ENCODE assay signal across 10 cellular contexts in the genomic region with DNA sequence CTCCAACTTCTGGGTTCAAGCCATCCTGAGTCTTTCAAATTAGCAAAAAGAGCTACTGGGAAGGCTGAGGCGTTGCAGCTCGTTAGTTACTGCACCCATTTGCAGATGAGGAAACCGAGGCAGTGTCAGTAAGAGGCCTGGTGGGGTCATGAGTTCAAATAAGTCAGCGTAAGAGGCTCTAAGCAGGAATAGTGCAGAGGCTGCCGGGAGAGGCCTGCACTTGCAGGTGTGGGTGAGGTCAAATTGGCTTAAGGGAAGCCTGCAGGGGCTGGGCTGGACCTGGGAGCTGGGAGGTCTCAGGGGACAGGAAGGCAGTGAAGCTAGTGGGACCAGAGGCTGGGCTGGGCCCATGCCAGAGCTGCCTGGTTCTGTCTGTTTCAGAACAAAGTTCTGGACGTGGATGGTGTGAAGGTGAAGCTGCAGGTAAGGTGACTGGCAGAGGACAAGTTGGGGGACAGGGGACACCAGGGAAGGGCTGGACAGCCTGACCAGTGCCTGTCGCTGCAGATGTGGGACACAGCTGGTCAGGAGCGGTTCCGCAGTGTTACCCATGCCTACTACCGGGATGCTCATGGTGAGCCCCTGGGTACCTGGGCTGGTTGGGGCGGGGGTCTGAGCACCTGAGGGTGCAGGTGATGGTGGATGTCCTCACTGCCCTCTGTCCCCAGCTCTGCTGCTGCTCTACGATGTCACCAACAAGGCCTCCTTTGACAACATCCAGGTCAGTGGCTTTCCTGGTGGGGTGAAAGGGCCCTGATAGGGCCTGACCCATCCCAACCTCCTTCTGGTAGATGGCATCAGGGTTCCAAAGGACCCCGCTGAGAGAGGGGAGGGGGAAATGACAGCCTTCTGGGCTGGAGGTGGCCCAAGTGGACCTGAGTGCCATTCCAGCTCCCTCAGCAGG. TPM values are rescaled to one million over a fixed set of nuclear protein-coding genes. Genes with fewer than 3 reads are reported as not detected.
DNase-seq lines count a peak whose midpoint lies in the region; ATAC-seq and TF ChIP-seq lines count a peak whose summit lies in the region.
"Had no signal": no experiment of that assay in that cellular context is flagged by ENCODE, and none has a peak within 500 bp of the region (broad histone marks: within the 10 kb centered on the region; RNA-seq: fewer than 3 reads in every experiment).

No MANE protein-coding gene starts in this region.

- peak overlapping the region; percentile 84 for H3K4me3 ChIP-seq in SK-N-MC
- peak overlapping the region; percentile 5 for H3K4me3 ChIP-seq in fibroblast of villous mesenchyme (ENCODE audit: low read depth, low read length)

- H3K36me3 Mint-ChIP-seq in activated naive CD4-positive, alpha-beta T cell treated with anti-CD3 and anti-CD28 coated beads for 36 hours (ENCODE audit: low read depth): peaks cover 42% of the 10 kb centered on the region

- H3K9ac ChIP-seq in SK-N-MC (ENCODE audit: insufficient read length): no peak overlapping the region

- peaks cover 26% of the 10 kb centered on the region for H3K4me1 Mint-ChIP-seq in activated naive CD4-positive, alpha-beta T cell treated with anti-CD3 and anti-CD28 coated beads for 36 hours (ENCODE audit: low read depth)
- H3K4me1 Mint-ChIP-seq in stimulated activated naive CD8-positive, alpha-beta T cell treated with anti-CD3 and anti-CD28 coated beads, Interleukin-15, amount 100 ng/mL, for 72 hours: peaks cover 56% of the 10 kb centered on the region

- H3K27ac ChIP-seq in SK-N-MC: peak overlapping the region; percentile 73
- H3K27ac ChIP-seq: neutrophil had no signal

- H3K27ac Mint-ChIP-seq in activated naive CD4-positive, alpha-beta T cell treated with anti-CD3 and anti-CD28 coated beads for 36 hours: no peak overlapping the region
- H3K27ac Mint-ChIP-seq in stimulated activated naive CD8-positive, alpha-beta T cell treated with anti-CD3 and anti-CD28 coated beads, Interleukin-15, amount 100 ng/mL, for 72 hours: no peak overlapping the region

- no peak for DNase-seq in activated naive CD4-positive, alpha-beta T cell treated with anti-CD3 and anti-CD28 coated beads for 36 hours
- no peak for DNase-seq in activated naive CD4-positive, alpha-beta T cell (lab: John Stamatoyannopoulos, UW)
- DNase-seq in SK-N-MC (ENCODE audit: low read depth, low spot score): no peak
- DNase-seq in fibroblast of villous mesenchyme (ENCODE audit: low read depth): no peak
- no peak for DNase-seq in stimulated activated naive CD8-positive, alpha-beta T cell treated with anti-CD3 and anti-CD28 coated beads, Interleukin-15, amount 100 ng/mL, for 72 hours
- no peak for DNase-seq in left cardiac atrium
- no peak for DNase-seq in 8988T

- no peaks in the 10 kb centered on the region for H3K27me3 Mint-ChIP-seq in activated naive CD4-positive, alpha-beta T cell treated with anti-CD3 and anti-CD28 coated beads for 36 hours (ENCODE audit: low read depth)
- peaks cover 6% of the 10 kb centered on the region for H3K27me3 Mint-ChIP-seq in stimulated activated naive CD8-positive, alpha-beta T cell treated with anti-CD3 and anti-CD28 coated beads, Interleukin-15, amount 100 ng/mL, for 72 hours

- intact Hi-C loops in activated naive CD4-positive, alpha-beta T cell treated with anti-CD3 and anti-CD28 coated beads for 36 hours (cut with micrococcal nuclease): loop anchor here (10.0 kb wide), 2 partner anchors 297 to 753 kb away; no protein-coding TSS in a partner anchor
- intact Hi-C loops in left cardiac atrium (cut with DNase I): no loop called here

- no peaks in the 10 kb centered on the region for H3K9me3 Mint-ChIP-seq in activated naive CD4-positive, alpha-beta T cell treated with anti-CD3 and anti-CD28 coated beads for 36 hours
- no peaks in the 10 kb centered on the region for H3K9me3 Mint-ChIP-seq in stimulated activated naive CD8-positive, alpha-beta T cell treated with anti-CD3 and anti-CD28 coated beads, Interleukin-15, amount 100 ng/mL, for 72 hours

- TF ChIP-seq CTCF in fibroblast of villous mesenchyme (IDR thresholded peaks at IDR 0.05; ENCODE audit: insufficient read depth, low read depth, low read length): no peak

- no peak for ATAC-seq in stimulated activated naive CD8-positive, alpha-beta T cell treated with anti-CD3 and anti-CD28 coated beads, Interleukin-15, amount 100 ng/mL, for 72 hours
- no peak for ATAC-seq in GM21447 (IDR thresholded peaks at IDR 0.05; ENCODE audit: unreplicated experiment)
- no peak for ATAC-seq in left cardiac atrium

- H3K4me3 Mint-ChIP-seq in activated naive CD4-positive, alpha-beta T cell treated with anti-CD3 and anti-CD28 coated beads for 36 hours: peak overlapping the region; percentile 90
- peak overlapping the region; percentile 86 to 95 for H3K4me3 Mint-ChIP-seq in stimulated activated naive CD8-positive, alpha-beta T cell treated with anti-CD3 and anti-CD28 coated beads, Interleukin-15, amount 100 ng/mL, for 72 hours

- peaks cover 32% of the 10 kb centered on the region for H3K36me3 ChIP-seq in SK-N-MC (ENCODE audit: insufficient read depth, low read length)

- H3K9me3 ChIP-seq in SK-N-MC (ENCODE audit: low read depth, low read length): no peaks in the 10 kb centered on the region
- H3K9me3 ChIP-seq: neutrophil had no signal

- CTCF ChIA-PET in activated naive CD4-positive, alpha-beta T cell treated with anti-CD3 and anti-CD28 coated beads for 36 hours (lab: Charles Lee): interaction anchor here (0.9 to 3.2 kb wide), 2 partner anchors 11 to 147 kb away, joined by 3 to 20 read pairs; no protein-coding TSS in a partner anchor

RNA-seq across cellular contexts. Expression of a gene that starts 3.0 kb away (rescaled TPM):
- total RNA-seq in activated naive CD4-positive, alpha-beta T cell treated with anti-CD3 and anti-CD28 coated beads for 36 hours: not detected
- total RNA-seq in fibroblast of villous mesenchyme: 0.97 and 1.3 TPM in 2 replicates
- under 1 TPM; 0.81 to 0.88 TPM for total RNA-seq in left cardiac atrium

RNA-seq across cellular contexts. Expression of a gene that starts 4.1 kb away (rescaled TPM):
- 100 to 1,000 TPM; 102 to 104 TPM for total RNA-seq in activated naive CD4-positive, alpha-beta T cell treated with anti-CD3 and anti-CD28 coated beads for 36 hours
- total RNA-seq in fibroblast of villous mesenchyme: 52.2 and 62.6 TPM in 2 replicates
- 10 to 100 TPM; 31.1 to 34.9 TPM for total RNA-seq in left cardiac atrium

RNA-seq across cellular contexts. Expression of a gene that starts 15.7 kb away (rescaled TPM):
- total RNA-seq in activated naive CD4-positive, alpha-beta T cell treated with anti-CD3 and anti-CD28 coated beads for 36 hours: 10 to 100 TPM; 63.3 to 68.9 TPM
- total RNA-seq in fibroblast of villous mesenchyme (139 and 191 TPM in 2 replicates), left cardiac atrium (100 to 1,000 TPM in 1 of 2 donors, 10 to 100 TPM in 1; 82.2 to 104 TPM)

RNA-seq across cellular contexts. Expression of a gene that starts 45.0 kb away (rescaled TPM):
- under 1 TPM; 0.15 to 0.17 TPM for total RNA-seq in activated naive CD4-positive, alpha-beta T cell treated with anti-CD3 and anti-CD28 coated beads for 36 hours
- total RNA-seq in fibroblast of villous mesenchyme (under 0.01 and 0.86 TPM in 2 replicates), left cardiac atrium (1 to 10 TPM; 5.9 to 6.1 TPM)
- total RNA-seq: M059J had no signal

RNA-seq across cellular contexts. Expression of a gene that starts 53.8 kb away (rescaled TPM):
- 10 to 100 TPM; 70.0 to 70.1 TPM for total RNA-seq in activated naive CD4-positive, alpha-beta T cell treated with anti-CD3 and anti-CD28 coated beads for 36 hours
- total RNA-seq in fibroblast of villous mesenchyme: 18.4 and 24.2 TPM in 2 replicates
- 10 to 100 TPM; 24.9 to 26.9 TPM for total RNA-seq in left cardiac atrium
